ENCODE assay signal across 8 cellular contexts in the genomic region with DNA sequence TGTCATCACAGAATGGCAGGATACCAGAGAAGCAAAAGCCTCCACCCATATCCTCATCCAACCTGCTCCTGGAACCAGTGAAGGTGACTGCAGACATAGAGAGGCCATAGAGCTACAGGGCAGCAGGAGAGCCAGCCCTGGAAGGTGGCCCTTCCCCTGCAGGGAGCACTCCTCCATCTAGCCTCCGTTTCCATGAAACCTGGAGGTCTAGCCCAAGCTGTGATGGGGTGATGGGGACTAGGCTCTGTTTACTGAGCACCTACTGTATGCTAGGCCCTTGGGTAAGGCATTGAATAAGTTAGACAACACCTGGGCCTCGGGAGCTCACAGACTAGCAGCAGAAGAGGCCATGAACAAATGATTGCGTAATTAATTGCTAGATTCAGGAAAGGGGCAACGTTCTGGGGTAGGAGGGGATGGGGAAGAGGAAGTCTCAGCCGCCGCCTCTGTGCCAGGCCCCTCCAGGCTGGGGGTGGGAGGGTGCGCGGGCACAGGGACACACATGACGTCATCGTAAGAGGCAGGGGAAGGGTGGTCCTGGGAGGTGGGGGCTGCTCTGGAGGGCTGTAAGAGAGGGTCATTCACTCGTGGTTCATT. TPM values are rescaled to one million over a fixed set of nuclear protein-coding genes. Genes with fewer than 3 reads are reported as not detected.
DNase-seq lines count a peak whose midpoint lies in the region; ATAC-seq, FAIRE-seq and TF ChIP-seq lines count a peak whose summit lies in the region.

No MANE protein-coding gene starts in this region.

- H2AFZ ChIP-seq in ACC112 (ENCODE audit: low read length, unreplicated experiment) = no peak overlapping the region

- ATAC-seq in gastroesophageal sphincter = peak; percentile 29
- ATAC-seq in pancreas = peak in 3 of 4 donors; percentile 14 to 51 (median 30)
- ATAC-seq in HG03460 (IDR thresholded peaks at IDR 0.05; ENCODE audit: unreplicated experiment) = no peak

- no peaks in the 10 kb centered on the region for H3K9me3 ChIP-seq in WERI-Rb-1 (ENCODE audit: severe bottlenecking)
- no peaks in the 10 kb centered on the region for H3K9me3 ChIP-seq in gastroesophageal sphincter
- no peaks in the 10 kb centered on the region for H3K9me3 ChIP-seq in pancreas

- peak overlapping the region; percentile 86 for H3K4me3 Mint-ChIP-seq in HFFc6

- no peaks in the 10 kb centered on the region for H3K79me2 ChIP-seq in ACC112 (ENCODE audit: control insufficient read depth, insufficient read depth, low read length, unreplicated experiment)

- peaks cover 8% of the 10 kb centered on the region for H3K27me3 Mint-ChIP-seq in HFFc6 (ENCODE audit: insufficient read depth)

- TF ChIP-seq POLR2A in gastroesophageal sphincter (IDR thresholded peaks at IDR 0.05) = no peak

- H3K4me3 ChIP-seq in ACC112 (ENCODE audit: low read depth, low read length) (peak overlapping the region; percentile 67), WERI-Rb-1 (ENCODE audit: low read depth, low read length) (peak overlapping the region; percentile 57), gastroesophageal sphincter (peak overlapping the region; percentile 73 to 79), pancreas (peak overlapping the region; percentile 35 to 73 (median 54))

- no peaks in the 10 kb centered on the region for H3K9me3 Mint-ChIP-seq in HFFc6

- WGBS in gastroesophageal sphincter (ENCODE audit: low coverage in 1 of 2), 2 donors = 0 to 17% methylated on average over 3 to 9 of the region's 11 CpGs
- WGBS in pancreas, 2 donors = 24 to 26% methylated on average over 11 of the region's 11 CpGs

- intact Hi-C loops in pancreas (cut with DNase I) = no loop called here

- H3K27ac ChIP-seq in ACC112 (ENCODE audit: low read depth, low read length) (no peak overlapping the region), WERI-Rb-1 (peak overlapping the region; percentile 57), gastroesophageal sphincter (peak overlapping the region in 3 of 4 donors; percentile 72 to 85 (median 73)), pancreas (peak overlapping the region; percentile 13 to 74 (median 59))

- H3K27ac Mint-ChIP-seq in HFFc6 = peak overlapping the region; percentile 61

- H3K36me3 ChIP-seq in ACC112 (ENCODE audit: insufficient read depth, low read length) (no peaks in the 10 kb centered on the region), WERI-Rb-1 (peaks cover 6% of the 10 kb centered on the region), gastroesophageal sphincter (no peaks in the 10 kb centered on the region), pancreas (no peaks in the 10 kb centered on the region)

- H3K4me1 Mint-ChIP-seq in HFFc6 (ENCODE audit: low read depth) = peaks cover 22% of the 10 kb centered on the region

- no peak for DNase-seq in HFFc6
- no peak for DNase-seq in WERI-Rb-1
- DNase-seq in pancreas = no peak
- DNase-seq in NCI-H226 = no peak
- DNase-seq in NCI-H82 (lab: John Stamatoyannopoulos, UW) = no peak

- FAIRE-seq in pancreas (lab: Jason Lieb, UNC) = no peak

- H3K4me1 ChIP-seq in ACC112 (ENCODE audit: control insufficient read depth, insufficient read depth, low read length, unreplicated experiment) (no peaks in the 10 kb centered on the region), gastroesophageal sphincter (peaks cover 0 to 32% (median 6%) of the 10 kb centered on the region in 3 donors), pancreas (peaks cover 0 to 11% (median 0%) of the 10 kb centered on the region in 3 donors)

- no peaks in the 10 kb centered on the region for H3K27me3 ChIP-seq in ACC112 (ENCODE audit: insufficient read depth, low read length)
- no peaks in the 10 kb centered on the region for H3K27me3 ChIP-seq in WERI-Rb-1 (ENCODE audit: insufficient read depth, low read depth, severe bottlenecking)
- H3K27me3 ChIP-seq in gastroesophageal sphincter = no peaks in the 10 kb centered on the region
- H3K27me3 ChIP-seq in pancreas = no peaks in the 10 kb centered on the region

- TF ChIP-seq EP300 in gastroesophageal sphincter (IDR thresholded peaks at IDR 0.05) = no peak

- no peaks in the 10 kb centered on the region for H3K36me3 Mint-ChIP-seq in HFFc6 (ENCODE audit: low read depth)

- TF ChIP-seq CTCF in HFFc6 (IDR thresholded peaks at IDR 0.05) (no peak), WERI-Rb-1 (IDR thresholded peaks at IDR 0.05; ENCODE audit: low read depth, low read length) (no peak), gastroesophageal sphincter (IDR thresholded peaks at IDR 0.05) (no peak), pancreas (IDR thresholded peaks at IDR 0.05) (no peak)

RNA-seq across cellular contexts. Expression of a gene that starts 0.8 kb away (rescaled TPM):
- total RNA-seq in HFFc6 (2021; fragmentation: NEBNext Ultra II Directional; extraction: Animal tissue kit (Norgen Biotek cat#: 25700)) = 10 to 100 TPM; 16.0 to 20.2 (median 18.5) TPM
- total RNA-seq in gastroesophageal sphincter (10 to 100 TPM; 13.3 to 34.2 (median 20.1) TPM), pancreas (10 to 100 TPM; 12.2 to 26.8 (median 15.7) TPM)
- 10 to 100 TPM; 18.0 to 19.3 TPM for polyA plus RNA-seq in pancreas

RNA-seq across cellular contexts. Expression of a gene that starts 29.6 kb away (rescaled TPM):
- total RNA-seq in HFFc6 (2021; fragmentation: NEBNext Ultra II Directional; extraction: Animal tissue kit (Norgen Biotek cat#: 25700)) = 1,000 to 10,000 TPM; 1,444 to 1,605 (median 1,488) TPM
- total RNA-seq in gastroesophageal sphincter (1,000 to 10,000 TPM; 1,539 to 2,425 (median 1,793) TPM), pancreas (1,000 to 10,000 TPM; 1,199 to 2,601 (median 1,706) TPM)
- 1,000 to 10,000 TPM; 1,506 to 2,659 TPM for polyA plus RNA-seq in pancreas

RNA-seq across cellular contexts. Expression of a gene that starts 50.6 kb away (rescaled TPM):
- total RNA-seq in HFFc6 (2021; fragmentation: NEBNext Ultra II Directional; extraction: Animal tissue kit (Norgen Biotek cat#: 25700)) = 10 to 100 TPM; 16.0 to 21.2 (median 17.8) TPM
- total RNA-seq in gastroesophageal sphincter = 10 to 100 TPM; 20.6 to 29.0 (median 23.8) TPM
- 10 to 100 TPM in 5 of 6 donors, 1 to 10 TPM in 1; 8.4 to 16.9 (median 15.1) TPM for total RNA-seq in pancreas
- polyA plus RNA-seq in pancreas = 10 to 100 TPM; 13.5 to 16.7 TPM
